Comparison of ENCODE assay signal across 20 cellular contexts in the genomic region with DNA sequence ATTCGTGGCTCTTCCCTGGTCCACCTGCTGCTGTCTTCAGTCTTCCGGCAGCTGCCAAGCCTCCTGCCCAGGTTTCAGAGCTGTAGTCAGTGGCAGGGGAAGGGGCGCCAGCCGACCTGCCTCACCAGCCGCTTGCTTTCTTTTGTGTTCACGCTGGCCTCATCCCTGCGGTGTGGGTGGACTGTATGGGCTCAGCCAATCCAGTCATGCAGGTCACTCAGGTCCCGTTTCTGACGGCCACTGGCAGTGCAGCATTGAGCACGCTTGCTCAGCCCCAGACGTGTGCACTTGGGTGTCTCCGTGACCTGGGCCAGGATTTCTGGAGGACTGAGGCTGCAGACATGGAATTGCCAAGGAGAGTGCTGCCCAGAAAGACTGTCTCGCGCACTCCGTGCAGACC. TPM values are rescaled to one million over a fixed set of nuclear protein-coding genes. Genes with fewer than 3 reads are reported as not detected.
DNase-seq lines count a peak whose midpoint lies in the region; ATAC-seq and TF ChIP-seq lines count a peak whose summit lies in the region.
"Had no signal": no experiment of that assay in that cellular context is flagged by ENCODE, and none has a peak within 500 bp of the region (broad histone marks: within the 10 kb centered on the region; RNA-seq: fewer than 3 reads in every experiment).

No MANE protein-coding gene starts in this region.

- H3K79me1 ChIP-seq in neuronal stem cell (ENCODE audit: low read depth, low read length): peaks cover 10% of the 10 kb centered on the region

- intact Hi-C loops in sciatic nerve (cut with DNase I) (no loop called here), gastrocnemius medialis (cut with DNase I; ENCODE audit: low total_unique reads) (no loop called here), upper lobe of right lung (cut with DNase I) (no loop called here)

- no peak overlapping the region for H2BK12ac ChIP-seq in neuronal stem cell (ENCODE audit: low read length)

- H3K9ac ChIP-seq in BLaER1: peak overlapping the region; percentile 47
- peak overlapping the region; percentile 44 for H3K9ac ChIP-seq in neuronal stem cell (ENCODE audit: low read depth, low read length, poor library complexity)
- H3K9ac ChIP-seq: GM23248 had no signal

- DNase-seq in neuronal stem cell (ENCODE audit: low spot score): no peak
- DNase-seq in sciatic nerve (ENCODE audit: low spot score): peak; percentile 45
- DNase-seq in gastrocnemius medialis: no peak
- no peak for DNase-seq in upper lobe of right lung
- DNase-seq in NCI-H226: no peak
- DNase-seq: BE2C; CD4-positive, alpha-beta memory T cell; DND-41; EL; GM23248; IMR-90 had no signal

- no peak overlapping the region for H2BK120ac ChIP-seq in neuronal stem cell (ENCODE audit: low read depth, low read length)

- H3K27ac ChIP-seq in BLaER1 (peak overlapping the region; percentile 37; the same call in 1 of the 2 replicates), angular gyrus (ENCODE audit: low read depth, low read length) (peak overlapping the region; percentile 32), neuronal stem cell (replicated peaks; ENCODE audit: low read length) (no peak overlapping the region), gastrocnemius medialis (no peak overlapping the region), upper lobe of right lung (no peak overlapping the region)
- H3K27ac ChIP-seq: GM23248 had no signal

- peak overlapping the region; percentile 35 for H3K23ac ChIP-seq in neuronal stem cell (ENCODE audit: low read depth, low read length, poor library complexity)

- peaks cover 27% of the 10 kb centered on the region for H3K4me1 ChIP-seq in BLaER1
- H3K4me1 ChIP-seq in neuronal stem cell (ENCODE audit: control insufficient read depth in 2 of 2, insufficient read depth in 1 of 2, low read depth in 1 of 2, low read length in 2 of 2): no peaks in the 10 kb centered on the region
- no peaks in the 10 kb centered on the region for H3K4me1 ChIP-seq in gastrocnemius medialis
- H3K4me1 ChIP-seq in upper lobe of right lung: no peaks in the 10 kb centered on the region
- H3K4me1 ChIP-seq: BE2C, HAP-1 had no signal

- H3K14ac ChIP-seq in neuronal stem cell (ENCODE audit: low read length): no peak overlapping the region

- H3K4me2 ChIP-seq in BLaER1 (peak overlapping the region; percentile 77), neuronal stem cell (ENCODE audit: insufficient read depth, low read length, poor library complexity, severe bottlenecking) (no peak overlapping the region)

- H2BK5ac ChIP-seq in neuronal stem cell (ENCODE audit: low read length): peak overlapping the region; percentile 17

- no peak for TF ChIP-seq POLR2A in gastrocnemius medialis (IDR thresholded peaks at IDR 0.05)

- no peak overlapping the region for H3K4me3 ChIP-seq in BLaER1
- no peak overlapping the region for H3K4me3 ChIP-seq in neuronal stem cell (ENCODE audit: low read length in 2 of 2)
- no peak overlapping the region for H3K4me3 ChIP-seq in gastrocnemius medialis
- no peak overlapping the region for H3K4me3 ChIP-seq in upper lobe of right lung
- H3K4me3 ChIP-seq: GM12878, GM23248, HAP-1, K562 had no signal

- no peak overlapping the region for H4K8ac ChIP-seq in neuronal stem cell (ENCODE audit: low read depth, low read length)

- H2AFZ ChIP-seq in neuronal stem cell (ENCODE audit: low read length): no peak overlapping the region
- H2AFZ ChIP-seq: GM23248 had no signal

- peaks cover 42% of the 10 kb centered on the region for H4K20me1 ChIP-seq in BLaER1

- no peak overlapping the region for H3K18ac ChIP-seq in neuronal stem cell (ENCODE audit: low read length)

- H4K91ac ChIP-seq in neuronal stem cell (ENCODE audit: low read depth, low read length, poor library complexity): no peak overlapping the region

- ATAC-seq in sciatic nerve: no peak
- ATAC-seq in gastrocnemius medialis: no peak
- no peak for ATAC-seq in upper lobe of right lung
- ATAC-seq: GM12878, K562 had no signal

- no peak for TF ChIP-seq CTCF in gastrocnemius medialis (IDR thresholded peaks at IDR 0.05 in 4 of 5, conservative IDR thresholded peaks at IDR 0.05 in 1 of 5)
- TF ChIP-seq CTCF in upper lobe of right lung (IDR thresholded peaks at IDR 0.05): no peak

- no CpG with 5 or more reads among the region's 15 CpGs for WGBS in neuronal stem cell (ENCODE audit: extremely low coverage in 2 of 2, insufficient read length in 2 of 2, insufficient replicate concordance in 1 of 2), 2 donors

- in situ Hi-C loops in gastrocnemius medialis (cut with MboI; ENCODE audit: low sequenced_read_pairs in 4 of 4): loop anchor here in 1 of 4 donors (25.0 kb wide), 1 partner anchor 289 kb away; no protein-coding TSS in a partner anchor

- H2BK15ac ChIP-seq in neuronal stem cell (ENCODE audit: low read length): no peak overlapping the region

- H3K4ac ChIP-seq in neuronal stem cell (ENCODE audit: low read length): no peak overlapping the region

- peaks cover 40% of the 10 kb centered on the region for H3K9me3 ChIP-seq in BLaER1
- peaks cover 7 to 31% of the 10 kb centered on the region in 2 donors for H3K9me3 ChIP-seq in neuronal stem cell (replicated peaks in 1 of 2; ENCODE audit: control insufficient read depth in 2 of 2, insufficient read depth in 1 of 2, low read depth in 1 of 2, low read length in 2 of 2)
- peaks cover 0 to 15% (median 0%) of the 10 kb centered on the region in 3 donors for H3K9me3 ChIP-seq in gastrocnemius medialis
- H3K9me3 ChIP-seq in upper lobe of right lung: peaks cover 24% of the 10 kb centered on the region

- H3K27me3 ChIP-seq in BLaER1 (no peaks in the 10 kb centered on the region), neuronal stem cell (ENCODE audit: control insufficient read depth in 3 of 3, insufficient read depth in 3 of 3, low read depth in 1 of 3, low read length in 3 of 3) (no peaks in the 10 kb centered on the region), gastrocnemius medialis (no peaks in the 10 kb centered on the region), upper lobe of right lung (no peaks in the 10 kb centered on the region)
- H3K27me3 ChIP-seq: BE2C had no signal

- no peak overlapping the region for H2AK5ac ChIP-seq in neuronal stem cell (ENCODE audit: low read depth, low read length)

- H3K36me3 ChIP-seq in BLaER1 (peaks cover 100% of the 10 kb centered on the region), neuronal stem cell (replicated peaks in 1 of 2; ENCODE audit: control insufficient read depth in 2 of 2, insufficient read depth in 2 of 2, low read length in 2 of 2) (peaks cover 35 to 85% of the 10 kb centered on the region in 2 donors), gastrocnemius medialis (peaks cover 0 to 85% of the 10 kb centered on the region in 2 donors), upper lobe of right lung (peaks cover 81% of the 10 kb centered on the region)

RNA-seq across cellular contexts. Expression of a gene that starts 26.0 kb away (rescaled TPM):
- polyA plus RNA-seq in neuronal stem cell (2013, experiment 1 of 2): 44.3 TPM
- 44.6 TPM for polyA plus RNA-seq in neuronal stem cell (2013, experiment 2 of 2)
- total RNA-seq in sciatic nerve (76.8 TPM), gastrocnemius medialis (100 to 1,000 TPM in 1 of 4 donors, 10 to 100 TPM in 3; 68.2 to 119 (median 73.5) TPM), upper lobe of right lung (72.1 TPM)

RNA-seq across cellular contexts. Expression of a gene that starts 38.5 kb away (rescaled TPM):
- 87.0 TPM for polyA plus RNA-seq in neuronal stem cell (2013, experiment 1 of 2)
- polyA plus RNA-seq in neuronal stem cell (2013, experiment 2 of 2): 83.2 TPM
- total RNA-seq in sciatic nerve (44.8 TPM), gastrocnemius medialis (10 to 100 TPM; 57.2 to 72.3 (median 63.6) TPM), upper lobe of right lung (56.4 TPM)

RNA-seq across cellular contexts. Expression of a gene that starts 50.4 kb away (rescaled TPM):
- polyA plus RNA-seq in neuronal stem cell (2013, experiment 1 of 2): not detected
- not detected for polyA plus RNA-seq in neuronal stem cell (2013, experiment 2 of 2)
- total RNA-seq in sciatic nerve (not detected), gastrocnemius medialis (not detected), upper lobe of right lung (not detected)
- total RNA-seq: A172; CD4-positive, alpha-beta memory T cell; G401; GM12878; GM23248; H4; IMR-90; K562 had no signal
- polyA plus RNA-seq: CD14-positive monocyte; CD4-positive, alpha-beta memory T cell; GM23248; IMR-90 had no signal

Comparison
In these comparisons a context has a peak if more than half of its experiments do, and no peak if none do; other contexts are left out.
1. H3K27ac ChIP-seq: peak in BLaER1 (single experiment) and angular gyrus (single experiment); none in neuronal stem cell (single experiment), gastrocnemius medialis (0 of 4) and upper lobe of right lung (single experiment).